Comparison of ENCODE assay signal across 12 cellular contexts in genomic region chr13:40352385-40352778, GRCh38.
A peak's percentile ranks its signal among the peaks of the same experiment; 100 is the strongest.
DNase-seq lines count a peak whose midpoint lies in the region; ATAC-seq, FAIRE-seq and TF ChIP-seq lines count a peak whose summit lies in the region.
"Had no signal": no experiment of that assay in that cellular context is flagged by ENCODE, and none has a peak within 500 bp of the region (broad histone marks: within the 10 kb centered on the region; RNA-seq: fewer than 3 reads in every experiment).

No MANE protein-coding gene starts in this region.

- no peaks in the 10 kb centered on the region for H3K79me2 ChIP-seq in astrocyte (ENCODE audit: insufficient read depth, low read length)

- H3K27ac Mint-ChIP-seq in astrocyte (ENCODE audit: unreplicated experiment) (no peak overlapping the region), neural crest cell (ENCODE audit: unreplicated experiment) (peak overlapping the region; percentile 92)
- H3K27ac Mint-ChIP-seq: activated CD8-positive, alpha-beta T cell treated with anti-CD3 and anti-CD28 coated beads, Interleukin-2, amount 10 ng/mL, durations not matched to agents 7 days and 5 days; activated naive CD8-positive, alpha-beta T cell; T-helper 1 cell treated with Interleukin-12 subunit alpha and Interleukin-12 subunit beta and Interleukin-4 antibody, amounts not matched to agents 30 μg/mL and 1 μg/mL, for 36 hours had no signal

- H3K4me1 ChIP-seq in astrocyte (ENCODE audit: insufficient read depth, low read length) (no peaks in the 10 kb centered on the region), thoracic aorta (ENCODE audit: control insufficient read depth in 1 of 2, low read depth in 2 of 2) (peaks cover 6 to 22% of the 10 kb centered on the region in 2 donors)

- H3K4me3 ChIP-seq in astrocyte (ENCODE audit: insufficient read depth, low read depth, low read length), result no peak overlapping the region
- H3K4me3 ChIP-seq in thoracic aorta, result peak overlapping the region; percentile 3

- H3K27me3 Mint-ChIP-seq in astrocyte (ENCODE audit: low read depth, unreplicated experiment), result peaks cover 2% of the 10 kb centered on the region
- H3K27me3 Mint-ChIP-seq in neural crest cell (ENCODE audit: low read depth), result no peaks in the 10 kb centered on the region
- H3K27me3 Mint-ChIP-seq: activated naive CD8-positive, alpha-beta T cell had no signal

- DNase-seq in astrocyte (ENCODE audit: low read depth), result no peak
- peak; percentile 57 for DNase-seq in globus pallidus (ENCODE audit: low spot score)
- no peak for DNase-seq in neural crest cell (ENCODE audit: low read depth, low spot score)
- peak; percentile 10 for DNase-seq in thoracic aorta (ENCODE audit: low spot score)
- no peak for DNase-seq in A172 (ENCODE audit: low spot score)
- no peak for DNase-seq in activated gamma-delta T cell treated with Interleukin-2 at 50 U/mL for 16 hours
- DNase-seq: activated CD8-positive, alpha-beta T cell treated with anti-CD3 and anti-CD28 coated beads, Interleukin-2, amount 10 ng/mL, durations not matched to agents 7 days and 5 days; NCI-H1436 treated with DMSO at 0.1 percent for 48 hours had no signal

- no peak for FAIRE-seq in astrocyte (lab: Jason Lieb, UNC)
- FAIRE-seq: HTR-8/SVneo had no signal

- H3K4me1 Mint-ChIP-seq in astrocyte (ENCODE audit: low read depth, unreplicated experiment) (peaks cover 20% of the 10 kb centered on the region), neural crest cell (peaks cover 67% of the 10 kb centered on the region)

- H3K4me3 Mint-ChIP-seq in astrocyte (ENCODE audit: unreplicated experiment) (no peak overlapping the region), neural crest cell (no peak overlapping the region)
- H3K4me3 Mint-ChIP-seq: activated CD8-positive, alpha-beta T cell treated with anti-CD3 and anti-CD28 coated beads, Interleukin-2, amount 10 ng/mL, durations not matched to agents 7 days and 5 days; activated naive CD8-positive, alpha-beta T cell; T-helper 1 cell treated with Interleukin-12 subunit alpha and Interleukin-12 subunit beta and Interleukin-4 antibody, amounts not matched to agents 30 μg/mL and 1 μg/mL, for 36 hours had no signal

- peak; percentile 69 for ATAC-seq in thoracic aorta (ENCODE audit: insufficient number of reproducible peaks, low FRiP score, low read depth)
- ATAC-seq in HG02759 (IDR thresholded peaks at IDR 0.05; ENCODE audit: unreplicated experiment), result no peak
- ATAC-seq: activated CD8-positive, alpha-beta T cell treated with anti-CD3 and anti-CD28 coated beads, Interleukin-2, amount 10 ng/mL, durations not matched to agents 7 days and 5 days had no signal

- H3K27ac ChIP-seq in astrocyte (ENCODE audit: low read depth, low read length) (no peak overlapping the region), thoracic aorta (peak overlapping the region; percentile 74 to 75)

- no peaks in the 10 kb centered on the region for H3K9me3 Mint-ChIP-seq in astrocyte (ENCODE audit: unreplicated experiment)
- H3K9me3 Mint-ChIP-seq in neural crest cell, result no peaks in the 10 kb centered on the region
- H3K9me3 Mint-ChIP-seq: T-helper 1 cell treated with Interleukin-12 subunit alpha and Interleukin-12 subunit beta and Interleukin-4 antibody, amounts not matched to agents 30 μg/mL and 1 μg/mL, for 36 hours had no signal

- H4K20me1 ChIP-seq in astrocyte (ENCODE audit: insufficient read depth, low read length), result no peaks in the 10 kb centered on the region

- H3K36me3 ChIP-seq in astrocyte (ENCODE audit: insufficient read depth, low read length), result no peaks in the 10 kb centered on the region
- no peaks in the 10 kb centered on the region for H3K36me3 ChIP-seq in thoracic aorta

- H3K9ac ChIP-seq in astrocyte (ENCODE audit: low read length), result no peak overlapping the region

- H3K36me3 Mint-ChIP-seq in astrocyte (ENCODE audit: low read depth, unreplicated experiment), result no peaks in the 10 kb centered on the region
- H3K36me3 Mint-ChIP-seq in neural crest cell (ENCODE audit: low read depth), result peaks cover 2% of the 10 kb centered on the region

- H3K4me2 ChIP-seq in astrocyte (ENCODE audit: low read length), result no peak overlapping the region

- TF ChIP-seq CTCF in astrocyte (IDR thresholded peaks at IDR 0.05; ENCODE audit: insufficient read depth, low read depth, low read length), result no peak
- TF ChIP-seq CTCF in neural crest cell (conservative IDR thresholded peaks at IDR 0.05), result no peak
- TF ChIP-seq CTCF in thoracic aorta (IDR thresholded peaks at IDR 0.05), result no peak

- H2AFZ ChIP-seq in astrocyte (ENCODE audit: low read depth, low read length), result peak overlapping the region; percentile 51

- no peaks in the 10 kb centered on the region for H3K9me3 ChIP-seq in astrocyte (ENCODE audit: insufficient read depth, low read depth, low read length)
- no peaks in the 10 kb centered on the region for H3K9me3 ChIP-seq in thoracic aorta

- H3K27me3 ChIP-seq in astrocyte (ENCODE audit: insufficient read depth, low read length) (no peaks in the 10 kb centered on the region), thoracic aorta (replicated peaks; ENCODE audit: insufficient read depth) (no peaks in the 10 kb centered on the region)

Comparison
In these comparisons a context has a peak if more than half of its experiments do, and no peak if none do; other contexts are left out.
1. DNase-seq: peak in globus pallidus (single experiment) and thoracic aorta (single experiment); none in astrocyte (single experiment), neural crest cell (single experiment), A172 (single experiment) and activated gamma-delta T cell treated with Interleukin-2 at 50 U/mL for 16 hours (single experiment).